1 cellular context compared by ENCODE assay signal in genomic region chr1:45512641-45513054, GRCh38.
TF ChIP-seq lines count a peak whose summit lies in the region.

No MANE protein-coding gene starts in this region.

TF ChIP-seq in HepG2, 621 proteins besides CTCF, POLR2A, EP300 and RAD21 (continued from another document):
- TF ChIP-seq IKZF5 (CRISPR knock-in tag; IDR thresholded peaks at IDR 0.05) (0 out of 2 replicates have a peak, but pooled peaks have one; percentile 31), ZNF580 (CRISPR knock-in tag; IDR thresholded peaks at IDR 0.05; ENCODE audit: borderline replicate concordance, low read depth) (0 out of 2 replicates have a peak, but pooled peaks have one; percentile 29), SP4 (CRISPR knock-in tag; IDR thresholded peaks at IDR 0.05) (no peak), SMYD3 (CRISPR knock-in tag; IDR thresholded peaks at IDR 0.05) (peak; percentile 39; the same call in 1 of the 2 replicates), RXRB (CRISPR knock-in tag; IDR thresholded peaks at IDR 0.05; ENCODE audit: borderline replicate concordance) (peak; percentile 15; the same call in 1 of the 2 replicates), NR2F2 (IDR thresholded peaks at IDR 0.05; ENCODE audit: borderline replicate concordance, low read depth) (no peak), STAG1 (CRISPR knock-in tag; IDR thresholded peaks at IDR 0.05) (peak; percentile 87), TEAD3 (CRISPR knock-in tag; optimal IDR thresholded peaks at IDR 0.05; ENCODE audit: borderline replicate concordance) (peak; percentile 51), ZNF350 (CRISPR knock-in tag; IDR thresholded peaks at IDR 0.05; ENCODE audit: borderline replicate concordance, low read depth) (no peak), ARNTL (CRISPR knock-in tag; IDR thresholded peaks at IDR 0.05) (0 out of 2 replicates have a peak, but pooled peaks have one; percentile 34), ZNF737 (CRISPR knock-in tag; IDR thresholded peaks at IDR 0.05; ENCODE audit: borderline replicate concordance) (no peak), ATF1 (CRISPR knock-in tag; IDR thresholded peaks at IDR 0.05) (no peak)
